Comparison of ENCODE assay signal across 16 cellular contexts in genomic region chr4:14221176-14221575, GRCh38.
DNase-seq lines count a peak whose midpoint lies in the region; ATAC-seq and TF ChIP-seq lines count a peak whose summit lies in the region.
"Had no signal": no experiment of that assay in that cellular context is flagged by ENCODE, and none has a peak within 500 bp of the region (broad histone marks: within the 10 kb centered on the region; RNA-seq: fewer than 3 reads in every experiment).

No MANE protein-coding gene starts in this region.

- no TSS peak for BruUV-seq in IMR-90 (replicated peaks; lab: Mats Ljungman, UMichigan)

- H3K27ac ChIP-seq in IMR-90 (ENCODE audit: insufficient read depth, low read length) (no peak overlapping the region), right lobe of liver (no peak overlapping the region), SK-N-SH (ENCODE audit: low read depth in 2 of 2, low read length in 1 of 2) (no peak overlapping the region), gastroesophageal sphincter (no peak overlapping the region)
- H3K27ac ChIP-seq: BLaER1, HL-60 had no signal

- H2BK120ac ChIP-seq in IMR-90 (ENCODE audit: low read depth, low read length), result no peak overlapping the region

- POLR2A ChIA-PET in IMR-90 (lab: Charles Lee; ENCODE audit: unreplicated experiment) (interaction anchor here (0.6 kb wide), 1 partner anchor 96 kb away, joined by 4 read pairs; no protein-coding TSS in a partner anchor), SK-N-SH (lab: Yijun Ruan, JAX) (no interaction called here)

- H3K56ac ChIP-seq in IMR-90 (ENCODE audit: extremely low read depth, insufficient read depth, low read length), result no peak overlapping the region

- H3K27me3 ChIP-seq in IMR-90 (ENCODE audit: control insufficient read depth, insufficient read depth, low read length), result no peaks in the 10 kb centered on the region
- H3K27me3 ChIP-seq in right lobe of liver, result no peaks in the 10 kb centered on the region
- H3K27me3 ChIP-seq in SK-N-SH (ENCODE audit: insufficient read depth), result no peaks in the 10 kb centered on the region
- no peaks in the 10 kb centered on the region for H3K27me3 ChIP-seq in gastroesophageal sphincter
- H3K27me3 ChIP-seq: BLaER1 had no signal

- H3K4ac ChIP-seq in IMR-90 (ENCODE audit: low read depth, low read length), result no peak overlapping the region

- H3K9ac ChIP-seq in IMR-90 (ENCODE audit: low read depth, low read length), result no peak overlapping the region
- no peak overlapping the region for H3K9ac ChIP-seq in SK-N-SH
- H3K9ac ChIP-seq: BLaER1 had no signal

- no peaks in the 10 kb centered on the region for H3F3A ChIP-seq in SK-N-SH (replicated peaks; ENCODE audit: insufficient read depth)

- no peaks in the 10 kb centered on the region for H3K79me2 ChIP-seq in SK-N-SH (ENCODE audit: insufficient read depth)

- TF ChIP-seq EP300 in SK-N-SH (IDR thresholded peaks at IDR 0.05; ENCODE audit: borderline replicate concordance in 1 of 2, low read depth in 1 of 2, low read length in 1 of 2) (no peak), gastroesophageal sphincter (IDR thresholded peaks at IDR 0.05) (no peak)

- H4K20me1 ChIP-seq in IMR-90 (ENCODE audit: insufficient read depth, low read length) (no peaks in the 10 kb centered on the region), SK-N-SH (ENCODE audit: insufficient read depth) (no peaks in the 10 kb centered on the region)
- H4K20me1 ChIP-seq: BLaER1 had no signal

- H2BK20ac ChIP-seq in IMR-90 (ENCODE audit: low read depth, low read length), result no peak overlapping the region

- H3K9me1 ChIP-seq in IMR-90 (ENCODE audit: insufficient read depth, low read length), result no peaks in the 10 kb centered on the region

- peak; percentile 2 for DNase-seq in EL
- peak; percentile 4 for DNase-seq in IMR-90
- peak; percentile 24 for DNase-seq in astrocyte of the spinal cord (ENCODE audit: low read depth, low spot score)
- peak; percentile 11 for DNase-seq in fibroblast of the aortic adventitia (ENCODE audit: low read depth)
- DNase-seq in right lobe of liver, result no peak
- no peak for DNase-seq in SK-N-SH
- DNase-seq in epidermal melanocyte (ENCODE audit: insufficient read length, low spot score), result no peak
- DNase-seq: 8988T; AML-193; Caco-2; CD8-positive, alpha-beta memory T cell; DND-41 had no signal

- H3K23ac ChIP-seq in IMR-90 (ENCODE audit: low read depth, low read length), result no peak overlapping the region

- no peaks in the 10 kb centered on the region for H3K9me3 ChIP-seq in IMR-90 (ENCODE audit: control insufficient read depth, insufficient read depth, low read length)
- no peaks in the 10 kb centered on the region for H3K9me3 ChIP-seq in right lobe of liver
- no peaks in the 10 kb centered on the region for H3K9me3 ChIP-seq in SK-N-SH
- no peaks in the 10 kb centered on the region for H3K9me3 ChIP-seq in gastroesophageal sphincter
- H3K9me3 ChIP-seq: BLaER1, Caco-2 had no signal

- intact Hi-C loops in IMR-90 (cut with micrococcal nuclease) (no loop called here), right lobe of liver (cut with DNase I) (no loop called here)

- H3K4me1 ChIP-seq in IMR-90 (ENCODE audit: control insufficient read depth, insufficient read depth, low read length) (no peaks in the 10 kb centered on the region), right lobe of liver (no peaks in the 10 kb centered on the region), SK-N-SH (ENCODE audit: control insufficient read depth in 1 of 2, insufficient read depth in 2 of 2, low read depth in 1 of 2, low read length in 1 of 2) (no peaks in the 10 kb centered on the region; a peak in 1 of 4 replicates), gastroesophageal sphincter (no peaks in the 10 kb centered on the region)
- H3K4me1 ChIP-seq: BLaER1, Caco-2 had no signal

- H4K8ac ChIP-seq in IMR-90 (ENCODE audit: low read depth in 2 of 2, low read length in 2 of 2), result no peak overlapping the region

- H3K36me3 ChIP-seq in IMR-90 (ENCODE audit: control insufficient read depth, insufficient read depth, low read length) (no peaks in the 10 kb centered on the region), right lobe of liver (no peaks in the 10 kb centered on the region), SK-N-SH (replicated peaks in 1 of 2; ENCODE audit: control insufficient read depth in 1 of 2, insufficient read depth in 2 of 2, low read length in 1 of 2) (no peaks in the 10 kb centered on the region), gastroesophageal sphincter (no peaks in the 10 kb centered on the region)
- H3K36me3 ChIP-seq: BLaER1 had no signal

- no peak overlapping the region for H2AFZ ChIP-seq in IMR-90 (replicated peaks; ENCODE audit: low read length, poor library complexity)
- no peak overlapping the region for H2AFZ ChIP-seq in SK-N-SH (ENCODE audit: low read depth)

- H3K4me2 ChIP-seq in IMR-90 (ENCODE audit: low read depth, low read length), result no peak overlapping the region
- H3K4me2 ChIP-seq in SK-N-SH, result no peak overlapping the region
- H3K4me2 ChIP-seq: BLaER1 had no signal

- dilution Hi-C loops in IMR-90 (cut with HindIII; ENCODE audit: low sequenced_read_pairs, unreplicated experiment), result no loop called here

- H2BK15ac ChIP-seq in IMR-90 (ENCODE audit: low read depth, low read length), result no peak overlapping the region

- WGBS in IMR-90 (ENCODE audit: extremely low coverage in 2 of 2, insufficient read length in 1 of 2), 2 experiments, result no CpG with 5 or more reads among the region's 3 CpGs
- 50% methylated on average over 3 of the region's 3 CpGs for WGBS in right lobe of liver (ENCODE audit: insufficient coverage, low coverage, low lambda C conversion rate, missing lambda C conversion rate)
- WGBS in SK-N-SH (ENCODE audit: low lambda C conversion rate), result 58% methylated on average over 3 of the region's 3 CpGs
- 78 to 80% methylated on average over 1 to 3 of the region's 3 CpGs for WGBS in gastroesophageal sphincter (ENCODE audit: low coverage in 1 of 2), 2 donors

- in situ Hi-C loops in IMR-90 (cut with MboI; ENCODE audit: low sequenced_read_pairs), result no loop called here
- in situ Hi-C loops in astrocyte of the spinal cord (cut with HindIII; ENCODE audit: low sequenced_read_pairs), result no loop called here

- CTCF ChIA-PET in IMR-90 (lab: Yijun Ruan, JAX) (no interaction called here), SK-N-SH (lab: Yijun Ruan, JAX) (no interaction called here)

- H2BK5ac ChIP-seq in IMR-90 (ENCODE audit: low read depth, low read length, poor library complexity, severe bottlenecking), result no peak overlapping the region

- no peaks in the 10 kb centered on the region for H3K9me2 ChIP-seq in SK-N-SH

- H2AK5ac ChIP-seq in IMR-90 (ENCODE audit: low read depth, low read length), result no peak overlapping the region

- no peak for TF ChIP-seq POLR2A in IMR-90 (IDR thresholded peaks at IDR 0.05; ENCODE audit: low read depth, low read length)
- no peak for TF ChIP-seq POLR2A in right lobe of liver (IDR thresholded peaks at IDR 0.05)
- no peak for TF ChIP-seq POLR2A in gastroesophageal sphincter (IDR thresholded peaks at IDR 0.05)

- H3K18ac ChIP-seq in IMR-90 (ENCODE audit: low read depth, low read length), result no peak overlapping the region

- no peak overlapping the region for H2AK9ac ChIP-seq in IMR-90 (replicated peaks; ENCODE audit: low read depth, low read length, poor library complexity)

- no peak overlapping the region for H3K14ac ChIP-seq in IMR-90 (replicated peaks; ENCODE audit: low read depth, low read length)

- H4K91ac ChIP-seq in IMR-90 (ENCODE audit: insufficient read depth, low read depth, low read length), result no peak overlapping the region

- H3K79me1 ChIP-seq in IMR-90 (ENCODE audit: low read depth in 1 of 2, low read length in 2 of 2), result no peaks in the 10 kb centered on the region

- TF ChIP-seq CTCF in IMR-90 (conservative IDR thresholded peaks at IDR 0.05; ENCODE audit: low read depth, low read length) (no peak), astrocyte of the spinal cord (IDR thresholded peaks at IDR 0.05; ENCODE audit: low read depth, low read length) (no peak), fibroblast of the aortic adventitia (IDR thresholded peaks at IDR 0.05; ENCODE audit: insufficient read depth, low read length) (no peak), right lobe of liver (IDR thresholded peaks at IDR 0.05) (no peak), SK-N-SH (IDR thresholded peaks at IDR 0.05) (no peak), gastroesophageal sphincter (IDR thresholded peaks at IDR 0.05) (no peak)

- no peak for ATAC-seq in IMR-90 (ENCODE audit: low read depth)
- ATAC-seq in right lobe of liver, result no peak
- ATAC-seq in gastroesophageal sphincter, result no peak
- ATAC-seq: HCT116 had no signal

- TF ChIP-seq RAD21 in IMR-90 (IDR thresholded peaks at IDR 0.05; ENCODE audit: low read length), result no peak
- no peak for TF ChIP-seq RAD21 in SK-N-SH (IDR thresholded peaks at IDR 0.05; ENCODE audit: low read length)

- H3K4me3 ChIP-seq in IMR-90 (ENCODE audit: insufficient read depth, low read depth, low read length) (no peak overlapping the region), astrocyte of the spinal cord (ENCODE audit: low read depth, low read length) (no peak overlapping the region), fibroblast of the aortic adventitia (ENCODE audit: low read depth, low read length) (no peak overlapping the region), right lobe of liver (no peak overlapping the region), SK-N-SH (ENCODE audit: low read depth in 2 of 2, low read length in 1 of 2) (no peak overlapping the region), gastroesophageal sphincter (no peak overlapping the region)
- H3K4me3 ChIP-seq: BLaER1 had no signal

- H4K5ac ChIP-seq in IMR-90 (ENCODE audit: low read depth, low read length), result no peak overlapping the region

TF ChIP-seq in IMR-90, 13 proteins besides CTCF, POLR2A, EP300 and RAD21 (continues in another document):
- no peak for TF ChIP-seq ELK1 (IDR thresholded peaks at IDR 0.05; ENCODE audit: borderline replicate concordance, low read depth, low read length)

TF ChIP-seq in SK-N-SH, 30 proteins besides CTCF, POLR2A, EP300 and RAD21 (continues in another document):
- TF ChIP-seq TAF1 (IDR thresholded peaks at IDR 0.05; ENCODE audit: borderline replicate concordance, low read depth, low read length), result no peak
- TF ChIP-seq FOSL2 (IDR thresholded peaks at IDR 0.05; ENCODE audit: borderline replicate concordance, low read depth), result no peak
- TF ChIP-seq USF2 (IDR thresholded peaks at IDR 0.05; ENCODE audit: borderline replicate concordance, low read depth, low read length), result no peak
- TF ChIP-seq FOXJ3 (CRISPR knock-in tag; IDR thresholded peaks at IDR 0.05), result no peak
- no peak for TF ChIP-seq GATA2 (CRISPR knock-in tag; IDR thresholded peaks at IDR 0.05)
- TF ChIP-seq SMC3 (IDR thresholded peaks at IDR 0.05; ENCODE audit: low read depth, low read length), result no peak
- TF ChIP-seq NRF1 (IDR thresholded peaks at IDR 0.05; ENCODE audit: low read depth, low read length), result no peak

Comparison
In these comparisons a context has a peak if more than half of its experiments do, and no peak if none do; other contexts are left out.
1. DNase-seq: peak in EL (single experiment), IMR-90 (single experiment), astrocyte of the spinal cord (single experiment) and fibroblast of the aortic adventitia (single experiment); none in right lobe of liver (0 of 3), SK-N-SH (single experiment) and epidermal melanocyte (single experiment).